14 cellular contexts compared by ENCODE assay signal in genomic region chr5:133994990-133995333, GRCh38. TPM values are rescaled to one million over a fixed set of nuclear protein-coding genes. Genes with fewer than 3 reads are reported as not detected.
DNase-seq lines count a peak whose midpoint lies in the region; ATAC-seq, FAIRE-seq and TF ChIP-seq lines count a peak whose summit lies in the region.
"Had no signal": no experiment of that assay in that cellular context is flagged by ENCODE, and none has a peak within 500 bp of the region (broad histone marks: within the 10 kb centered on the region; RNA-seq: fewer than 3 reads in every experiment).

No MANE protein-coding gene starts in this region.

- no peak for TF ChIP-seq RAD21 in A549 (conservative IDR thresholded peaks at IDR 0.05 in 1 of 2, IDR thresholded peaks at IDR 0.05 in 1 of 2)

- no peak for DNase-seq in A549 (ENCODE audit: low read depth in 1 of 2, low spot score in 1 of 2)
- DNase-seq in H7 = peak; percentile 9
- DNase-seq in activated naive CD8-positive, alpha-beta T cell treated with anti-CD3 and anti-CD28 coated beads, Interleukin-2, amount 50 U/mL, for 24 hours = no peak
- DNase-seq in mesenchymal stem cell = no peak
- no peak for DNase-seq in RCC 7860 (ENCODE audit: low spot score)
- DNase-seq in SIG-M5 (lab: John Stamatoyannopoulos, UW) = no peak
- no peak for DNase-seq in GM10266 (ENCODE audit: extremely low spot score)
- DNase-seq: NCI-H1930; stimulated activated CD4-positive, alpha-beta T cell treated with anti-CD3 and anti-CD28 coated beads, Interleukin-2, amount 100 ng/mL, for 24 hours; stimulated activated naive CD4-positive, alpha-beta T cell treated with Interleukin-2 at 50 U/mL for 16 hours; T-cell had no signal

- H3K27me3 Mint-ChIP-seq in activated naive CD8-positive, alpha-beta T cell treated with anti-CD3 and anti-CD28 coated beads, Interleukin-2, amount 50 U/mL, for 24 hours = no peaks in the 10 kb centered on the region
- H3K27me3 Mint-ChIP-seq: B cell, T-cell had no signal

- H4K91ac ChIP-seq in mesenchymal stem cell (ENCODE audit: low read length) = no peak overlapping the region

- H3K23ac ChIP-seq in mesenchymal stem cell (ENCODE audit: low read length in 2 of 2) = no peak overlapping the region

- POLR2A ChIA-PET in A549 (lab: Yijun Ruan, JAX) = interaction anchor here (0.5 to 1.1 kb wide), 2 partner anchors 10 to 27 kb away, joined by 3 to 4 read pairs; partner anchors contain the start of gene VDAC1

- H4K8ac ChIP-seq in mesenchymal stem cell (ENCODE audit: low read length) = no peak overlapping the region

- H3K27ac Mint-ChIP-seq in activated naive CD8-positive, alpha-beta T cell treated with anti-CD3 and anti-CD28 coated beads, Interleukin-2, amount 50 U/mL, for 24 hours = peak overlapping the region; percentile 53
- H3K27ac Mint-ChIP-seq: T-cell had no signal

- peaks cover 46% of the 10 kb centered on the region for H3K4me1 Mint-ChIP-seq in activated naive CD8-positive, alpha-beta T cell treated with anti-CD3 and anti-CD28 coated beads, Interleukin-2, amount 50 U/mL, for 24 hours

- H2AK5ac ChIP-seq in mesenchymal stem cell (ENCODE audit: low read length, severe bottlenecking) = no peak overlapping the region

- H3K36me3 ChIP-seq in H7 (replicated peaks; ENCODE audit: control insufficient read depth, insufficient read depth, low read length) (peaks cover 18% of the 10 kb centered on the region), mesenchymal stem cell (ENCODE audit: control insufficient read depth in 1 of 2, insufficient read depth in 2 of 2, low read depth in 1 of 2, low read length in 2 of 2) (peaks cover 14 to 29% of the 10 kb centered on the region in 2 experiments)

- H3K9ac ChIP-seq in mesenchymal stem cell (ENCODE audit: low read length) = peak overlapping the region; percentile 51
- H3K9ac ChIP-seq: KMS-11 had no signal

- no peak overlapping the region for H2AFZ ChIP-seq in mesenchymal stem cell (ENCODE audit: low read depth, low read length)

- TF ChIP-seq CTCF in A549 (IDR thresholded peaks at IDR 0.05) = no peak
- TF ChIP-seq CTCF in GM10266 (IDR thresholded peaks at IDR 0.05; ENCODE audit: control insufficient read depth, insufficient read depth, low read depth, missing control alignments) = no peak

- no peak for TF ChIP-seq EP300 in A549 (IDR thresholded peaks at IDR 0.05)

- H3K36me3 Mint-ChIP-seq in activated naive CD8-positive, alpha-beta T cell treated with anti-CD3 and anti-CD28 coated beads, Interleukin-2, amount 50 U/mL, for 24 hours (ENCODE audit: low read depth) = peaks cover 40% of the 10 kb centered on the region

- H3K27me3 ChIP-seq in H7 (ENCODE audit: control insufficient read depth, insufficient read depth, low read length) (no peaks in the 10 kb centered on the region), mesenchymal stem cell (ENCODE audit: control insufficient read depth in 1 of 2, insufficient read depth in 1 of 2, low read length in 2 of 2) (no peaks in the 10 kb centered on the region)

- no peak overlapping the region for H2BK120ac ChIP-seq in mesenchymal stem cell (ENCODE audit: low read depth, low read length)

- no peak overlapping the region for H2BK5ac ChIP-seq in mesenchymal stem cell (ENCODE audit: low read depth, low read length, poor library complexity, severe bottlenecking)

- H3K27ac ChIP-seq in A549 = peak overlapping the region in 1 of 2 experiments; percentile 25; a peak in 3 of 6 replicates
- H3K27ac ChIP-seq in mesenchymal stem cell (ENCODE audit: low read length, poor library complexity, severe bottlenecking) = no peak overlapping the region
- H3K27ac ChIP-seq: KMS-11 had no signal

- H3K4ac ChIP-seq in mesenchymal stem cell (ENCODE audit: low read depth in 1 of 2, low read length in 2 of 2) = no peak overlapping the region

- no peaks in the 10 kb centered on the region for H3K9me3 Mint-ChIP-seq in activated naive CD8-positive, alpha-beta T cell treated with anti-CD3 and anti-CD28 coated beads, Interleukin-2, amount 50 U/mL, for 24 hours
- H3K9me3 Mint-ChIP-seq: T-cell had no signal

- H3K4me3 ChIP-seq in A549 = no peak overlapping the region
- H3K4me3 ChIP-seq in H7 (ENCODE audit: insufficient read depth, low read depth, low read length) = no peak overlapping the region
- H3K4me3 ChIP-seq in mesenchymal stem cell (ENCODE audit: insufficient read depth in 1 of 2, low read depth in 1 of 2, low read length in 2 of 2) = peak overlapping the region in 1 of 2 experiments; percentile 49

- H3K4me2 ChIP-seq in A549 = peak overlapping the region; percentile 39; the same call in 2 of the 3 replicates
- no peak overlapping the region for H3K4me2 ChIP-seq in mesenchymal stem cell (ENCODE audit: low read length, poor library complexity, severe bottlenecking)
- H3K4me2 ChIP-seq: KMS-11 had no signal

- FAIRE-seq in A549 (lab: Jason Lieb, UNC) = no peak
- no peak for FAIRE-seq in RCC 7860 (lab: Jason Lieb, UNC)

- no peak overlapping the region for H3K14ac ChIP-seq in mesenchymal stem cell (ENCODE audit: low read length in 2 of 2)

- H2BK12ac ChIP-seq in mesenchymal stem cell (ENCODE audit: low read length in 2 of 2) = no peak overlapping the region

- peaks cover 6% of the 10 kb centered on the region for H3K79me1 ChIP-seq in mesenchymal stem cell (replicated peaks; ENCODE audit: low read length, poor library complexity, severe bottlenecking)

- H3K4me1 ChIP-seq in A549 = peaks cover 67% of the 10 kb centered on the region
- peaks cover 28% of the 10 kb centered on the region for H3K4me1 ChIP-seq in mesenchymal stem cell (ENCODE audit: control insufficient read depth, insufficient read depth, low read depth, low read length)

- no peak overlapping the region for H3K4me3 Mint-ChIP-seq in activated naive CD8-positive, alpha-beta T cell treated with anti-CD3 and anti-CD28 coated beads, Interleukin-2, amount 50 U/mL, for 24 hours
- H3K4me3 Mint-ChIP-seq: B cell, T-cell had no signal

- CTCF ChIA-PET in A549 (lab: Yijun Ruan, JAX) = interaction anchor here (1.1 to 9.8 kb wide), 8 partner anchors 9 to 571 kb away, joined by 3 to 91 read pairs (median 5); partner anchors contain the start of gene VDAC1

- no peak for TF ChIP-seq POLR2A in A549 (IDR thresholded peaks at IDR 0.05; ENCODE audit: low read length)

- 92% methylated on average over 6 of the region's 6 CpGs for WGBS in A549 (ENCODE audit: missing lambda C conversion rate)
- WGBS in mesenchymal stem cell = 84% methylated on average over 6 of the region's 6 CpGs

- H3K18ac ChIP-seq in mesenchymal stem cell (ENCODE audit: low read depth in 1 of 2, low read length in 2 of 2) = no peak overlapping the region

- no peak for ATAC-seq in A549
- ATAC-seq in activated naive CD8-positive, alpha-beta T cell treated with anti-CD3 and anti-CD28 coated beads, Interleukin-2, amount 50 U/mL, for 24 hours = no peak
- ATAC-seq in GM19351 (IDR thresholded peaks at IDR 0.05; ENCODE audit: unreplicated experiment) = no peak
- ATAC-seq: T-cell had no signal

- H3K9me3 ChIP-seq in A549 = no peaks in the 10 kb centered on the region
- no peaks in the 10 kb centered on the region for H3K9me3 ChIP-seq in mesenchymal stem cell (ENCODE audit: control insufficient read depth, low read length)

- no peak overlapping the region for H2BK15ac ChIP-seq in mesenchymal stem cell (ENCODE audit: low read depth, poor library complexity, severe bottlenecking)

TF ChIP-seq in A549, 52 proteins besides CTCF, POLR2A, EP300 and RAD21 (continues in another document):
- TF ChIP-seq JUNB (IDR thresholded peaks at IDR 0.05) = no peak
- TF ChIP-seq, protein P1, sequence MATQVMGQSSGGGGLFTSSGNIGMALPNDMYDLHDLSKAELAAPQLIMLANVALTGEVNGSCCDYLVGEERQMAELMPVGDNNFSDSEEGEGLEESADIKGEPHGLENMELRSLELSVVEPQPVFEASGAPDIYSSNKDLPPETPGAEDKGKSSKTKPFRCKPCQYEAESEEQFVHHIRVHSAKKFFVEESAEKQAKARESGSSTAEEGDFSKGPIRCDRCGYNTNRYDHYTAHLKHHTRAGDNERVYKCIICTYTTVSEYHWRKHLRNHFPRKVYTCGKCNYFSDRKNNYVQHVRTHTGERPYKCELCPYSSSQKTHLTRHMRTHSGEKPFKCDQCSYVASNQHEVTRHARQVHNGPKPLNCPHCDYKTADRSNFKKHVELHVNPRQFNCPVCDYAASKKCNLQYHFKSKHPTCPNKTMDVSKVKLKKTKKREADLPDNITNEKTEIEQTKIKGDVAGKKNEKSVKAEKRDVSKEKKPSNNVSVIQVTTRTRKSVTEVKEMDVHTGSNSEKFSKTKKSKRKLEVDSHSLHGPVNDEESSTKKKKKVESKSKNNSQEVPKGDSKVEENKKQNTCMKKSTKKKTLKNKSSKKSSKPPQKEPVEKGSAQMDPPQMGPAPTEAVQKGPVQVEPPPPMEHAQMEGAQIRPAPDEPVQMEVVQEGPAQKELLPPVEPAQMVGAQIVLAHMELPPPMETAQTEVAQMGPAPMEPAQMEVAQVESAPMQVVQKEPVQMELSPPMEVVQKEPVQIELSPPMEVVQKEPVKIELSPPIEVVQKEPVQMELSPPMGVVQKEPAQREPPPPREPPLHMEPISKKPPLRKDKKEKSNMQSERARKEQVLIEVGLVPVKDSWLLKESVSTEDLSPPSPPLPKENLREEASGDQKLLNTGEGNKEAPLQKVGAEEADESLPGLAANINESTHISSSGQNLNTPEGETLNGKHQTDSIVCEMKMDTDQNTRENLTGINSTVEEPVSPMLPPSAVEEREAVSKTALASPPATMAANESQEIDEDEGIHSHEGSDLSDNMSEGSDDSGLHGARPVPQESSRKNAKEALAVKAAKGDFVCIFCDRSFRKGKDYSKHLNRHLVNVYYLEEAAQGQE (IDR thresholded peaks at IDR 0.05) = no peak

RNA-seq across cellular contexts. Expression of gene VDAC1, which starts 9.8 kb away (rescaled TPM):
- polyA plus RNA-seq in A549 (2011; rRNA removed) (300 and 369 TPM in 2 replicates), A549 (2017; fragmentation: RNase III; extraction: RNeasy Plus Mini Kit Qiagen cat#74134 plus additional on column Dnase treatment) (416 to 463 TPM (median 442 TPM) in 3 replicates)
- polyA plus RNA-seq in A549 (2012; cell fraction: cytosol; rRNA removed) = 253 and 262 TPM in 2 replicates
- 142 and 193 TPM in 2 replicates for polyA plus RNA-seq in A549 (2012; cell fraction: nucleus; rRNA removed)
- polyA minus RNA-seq in A549 (2011; rRNA and poly(A)+ RNA removed) = 145 and 174 TPM in 2 replicates
- 368 and 419 TPM in 2 replicates for total RNA-seq in H7 (2014; rRNA removed; shearing (Covaris generic))
- 183 TPM for polyA plus RNA-seq in mesenchymal stem cell (2013, experiment 1 of 2)
- 184 TPM for polyA plus RNA-seq in mesenchymal stem cell (2013, experiment 2 of 2)

RNA-seq across cellular contexts. Expression of gene C5orf15, which starts 26.5 kb away (rescaled TPM):
- polyA plus RNA-seq in A549 (2011; rRNA removed) (103 and 126 TPM in 2 replicates), A549 (2017; fragmentation: RNase III; extraction: RNeasy Plus Mini Kit Qiagen cat#74134 plus additional on column Dnase treatment) (89.1 to 92.9 TPM (median 89.9 TPM) in 3 replicates)
- 56.7 and 62.9 TPM in 2 replicates for polyA plus RNA-seq in A549 (2012; cell fraction: cytosol; rRNA removed)
- polyA plus RNA-seq in A549 (2012; cell fraction: nucleus; rRNA removed) = 40.6 and 52.1 TPM in 2 replicates
- 45.9 and 61.8 TPM in 2 replicates for polyA minus RNA-seq in A549 (2011; rRNA and poly(A)+ RNA removed)
- total RNA-seq in H7 (2014; rRNA removed; shearing (Covaris generic)) = 48.7 and 55.5 TPM in 2 replicates
- polyA plus RNA-seq in mesenchymal stem cell (2013, experiment 1 of 2) = 132 TPM
- polyA plus RNA-seq in mesenchymal stem cell (2013, experiment 2 of 2) = 138 TPM
